In genomic region chr6:7052441-7052936, GRCh38 we compare ENCODE assay signal across 9 cellular contexts. TPM values are rescaled to one million over a fixed set of nuclear protein-coding genes. Genes with fewer than 3 reads are reported as not detected.
DNase-seq lines count a peak whose midpoint lies in the region; ATAC-seq, FAIRE-seq and TF ChIP-seq lines count a peak whose summit lies in the region.
"Had no signal": no experiment of that assay in that cellular context is flagged by ENCODE, and none has a peak within 500 bp of the region (broad histone marks: within the 10 kb centered on the region; RNA-seq: fewer than 3 reads in every experiment).

No MANE protein-coding gene starts in this region.

- no peak for TF ChIP-seq CTCF in K562 (IDR thresholded peaks at IDR 0.05 in 2 of 3, conservative IDR thresholded peaks at IDR 0.05 in 1 of 3; ENCODE audit: insufficient read depth in 2 of 3, low read depth in 1 of 3, low read length in 3 of 3)
- no peak for TF ChIP-seq CTCF in psoas muscle (IDR thresholded peaks at IDR 0.05)

- H4K20me1 ChIP-seq in K562 (replicated peaks; ENCODE audit: control insufficient read depth, insufficient read depth, low read length): no peaks in the 10 kb centered on the region

- POLR2A ChIA-PET in K562 (lab: Yijun Ruan, JAX): no interaction called here

- no peak for FAIRE-seq in K562 (lab: Jason Lieb, UNC)

- CTCF ChIA-PET in K562 (lab: Yijun Ruan, JAX; ENCODE audit: low intra/inter-chr PET ratio): no interaction called here

- no peak overlapping the region; the same call in 1 of the 2 replicates for H2AFZ ChIP-seq in K562 (ENCODE audit: low read depth, low read length)

- H3K27ac ChIP-seq in K562 (ENCODE audit: extremely low read depth, low read depth, low read length): no peak overlapping the region
- H3K27ac ChIP-seq in psoas muscle: peak overlapping the region; percentile 96
- H3K27ac ChIP-seq: C4-2B had no signal

- in situ Hi-C loops in K562 (cut with MboI): no loop called here

- H3K36me3 ChIP-seq in K562 (ENCODE audit: control insufficient read depth, insufficient read depth, low read length) (no peaks in the 10 kb centered on the region), psoas muscle (ENCODE audit: insufficient read depth in 1 of 2, low read depth in 1 of 2) (no peaks in the 10 kb centered on the region)

- H3K4me2 ChIP-seq in K562 (ENCODE audit: insufficient read depth, low read length): no peak overlapping the region

- H3K9me3 ChIP-seq in K562 (replicated peaks; ENCODE audit: control insufficient read depth, insufficient read depth, low read depth, low read length) (no peaks in the 10 kb centered on the region), psoas muscle (no peaks in the 10 kb centered on the region)

- no peaks in the 10 kb centered on the region for H3K9me1 ChIP-seq in K562 (ENCODE audit: control insufficient read depth, insufficient read depth, low read length)

- no peaks in the 10 kb centered on the region for H3K79me2 ChIP-seq in K562 (ENCODE audit: control insufficient read depth, insufficient read depth, low read length)

- TF ChIP-seq RAD21 in K562 (CRISPR knock-in tag; conservative IDR thresholded peaks at IDR 0.05 in 1 of 2, IDR thresholded peaks at IDR 0.05 in 1 of 2): no peak

- no peak overlapping the region for H3K9ac ChIP-seq in K562 (ENCODE audit: insufficient read depth in 1 of 2, low read depth in 2 of 2, low read length in 2 of 2)

- WGBS in K562 (ENCODE audit: insufficient coverage, low coverage, missing lambda C conversion rate): 87% methylated on average over 12 of the region's 29 CpGs
- 1 to 2% (median 2%) methylated on average over 21 to 29 of the region's 29 CpGs for WGBS in psoas muscle, 3 donors

- BruUV-seq in K562 (replicated peaks; lab: Mats Ljungman, UMichigan): no TSS peak

- DNase-seq in NCI-H1694 (lab: John Stamatoyannopoulos, UW) (peak; percentile 16), NCI-H1694 treated with DMSO at 0.1 percent for 48 hours (lab: John Stamatoyannopoulos, UW) (no peak), NCI-H1105 treated with DMSO at 0.1 percent for 48 hours (lab: John Stamatoyannopoulos, UW) (peak; percentile 67), K562 (ENCODE audit: extremely low read depth in 1 of 4, low spot score in 3 of 4) (no peak), psoas muscle (peak; percentile 79 to 92), SIG-M5 (lab: John Stamatoyannopoulos, UW) (no peak)

- no peak for TF ChIP-seq EP300 in K562 (IDR thresholded peaks at IDR 0.05; ENCODE audit: low read length)

- H3K27me3 ChIP-seq in K562 (ENCODE audit: control insufficient read depth in 2 of 2, insufficient read depth in 2 of 2, low read length in 2 of 2) (no peaks in the 10 kb centered on the region), psoas muscle (ENCODE audit: insufficient read depth in 3 of 3, low read length in 2 of 3) (no peaks in the 10 kb centered on the region)

- no peak for TF ChIP-seq POLR2A in K562 (conservative IDR thresholded peaks at IDR 0.05)

- ATAC-seq in K562: no peak
- peak; percentile 89 to 91 (median 90) for ATAC-seq in psoas muscle
- no peak for ATAC-seq in GM18907 (IDR thresholded peaks at IDR 0.05; ENCODE audit: unreplicated experiment)

- intact Hi-C loops in K562 (cut with micrococcal nuclease): no loop called here
- intact Hi-C loops in psoas muscle (cut with DNase I): loop anchor here (5.0 kb wide), 5 partner anchors 55 to 295 kb away; partner anchors contain the start of gene RREB1 (in 1 of the 2)

- H3K4me3 ChIP-seq in K562 (no peak overlapping the region), iPS-11a (ENCODE audit: low read depth, low read length) (peak overlapping the region; percentile 61), psoas muscle (peak overlapping the region; percentile 70)

- peaks cover 15 to 27% of the 10 kb centered on the region in 2 experiments for H3K4me1 ChIP-seq in K562 (replicated peaks in 1 of 2; ENCODE audit: control insufficient read depth in 2 of 2, insufficient read depth in 2 of 2, low read length in 2 of 2)
- peaks cover 3% of the 10 kb centered on the region for H3K4me1 ChIP-seq in psoas muscle

TF ChIP-seq in K562, 482 proteins besides CTCF, POLR2A, EP300 and RAD21:
- TF ChIP-seq HNRNPK (IDR thresholded peaks at IDR 0.05; ENCODE audit: low read depth, low read length, poor library complexity, severe bottlenecking) (no peak), PCBP1 (IDR thresholded peaks at IDR 0.05; ENCODE audit: low read depth, low read length, poor library complexity, severe bottlenecking) (peak; percentile 70), CREB5 (CRISPR knock-in tag; IDR thresholded peaks at IDR 0.05) (no peak), SP2 (IDR thresholded peaks at IDR 0.05; ENCODE audit: extremely low read depth, low read depth, low read length, poor library complexity, severe bottlenecking) (no peak)
TF ChIP-seq in K562: peak in this region for 1.

RNA-seq across cellular contexts. Expression of gene RREB1, which starts 55.3 kb away (rescaled TPM):
- total RNA-seq in K562 (2011; cell fraction: chromatin; rRNA removed; ENCODE audit: low replicate concordance): 128 and 141 TPM in 2 replicates
- 88.6 and 91.1 TPM in 2 replicates for total RNA-seq in K562 (2011; cell fraction: nucleolus; rRNA removed)
- 120 and 166 TPM in 2 replicates for total RNA-seq in K562 (2011; cell fraction: nucleoplasm; rRNA removed)
- total RNA-seq in K562 (2014; rRNA removed) (19.3 and 34.7 TPM in 2 replicates), K562 (2014; rRNA removed; fragmentation: Illumina TruSeq; extraction: Trizol) (24.3 and 25.0 TPM in 2 replicates), K562 (2015; rRNA removed; fragmentation: Illumina TruSeq; extraction: Trizol) (21.9 and 22.1 TPM in 2 replicates), K562 (2021) (64.2 and 65.7 TPM in 2 replicates), psoas muscle (10 to 100 TPM; 32.7 to 49.4 (median 39.6) TPM)
- polyA plus RNA-seq in K562 (2011; rRNA removed) (5.2 and 6.0 TPM in 2 replicates), K562 (2014; fragmentation: Illumina TruSeq; extraction: Trizol) (23.6 and 25.9 TPM in 2 replicates), K562 (2014; fragmentation: Nextera tagmentation; extraction: Ambion mirVana) (1 to 10 TPM; 3.3 to 4.8 TPM), K562 (2014; rRNA removed) (15.6 and 19.6 TPM in 2 replicates), psoas muscle (10 to 100 TPM in 1 of 3 donors, 1 to 10 TPM in 2; 4.6 to 15.1 (median 8.9) TPM)
- 5.6 and 6.8 TPM in 2 replicates for polyA plus RNA-seq in K562 (2011; cell fraction: cytosol; rRNA removed)
- 25.5 and 29.7 TPM in 2 replicates for polyA plus RNA-seq in K562 (2011; cell fraction: nucleus; rRNA removed)
- 20.6 and 20.9 TPM in 2 replicates for polyA plus RNA-seq in K562 (2012)
- polyA minus RNA-seq in K562 (2011; rRNA and poly(A)+ RNA removed): 42.2 and 45.2 TPM in 2 replicates
- polyA minus RNA-seq in K562 (2011; cell fraction: cytosol; rRNA and poly(A)+ RNA removed): 34.1 and 47.8 TPM in 2 replicates
- 48.1 and 74.3 TPM in 2 replicates for polyA minus RNA-seq in K562 (2011; cell fraction: nucleus; rRNA and poly(A)+ RNA removed)

Comparison
In these comparisons a context has a peak if more than half of its experiments do, and no peak if none do; other contexts are left out.
1. DNase-seq: peak in NCI-H1694 (single experiment), NCI-H1105 treated with DMSO at 0.1 percent for 48 hours (single experiment) and psoas muscle (2 of 2); none in NCI-H1694 treated with DMSO at 0.1 percent for 48 hours (single experiment), K562 (0 of 4) and SIG-M5 (single experiment).
2. ATAC-seq: peak in psoas muscle (4 of 4); none in K562 (single experiment) and GM18907 (single experiment).